8 cellular contexts compared by ENCODE assay signal in genomic region chr21:44298301-44298700, GRCh38. TPM values are rescaled to one million over a fixed set of nuclear protein-coding genes. Genes with fewer than 3 reads are reported as not detected.
DNase-seq lines count a peak whose midpoint lies in the region; ATAC-seq and TF ChIP-seq lines count a peak whose summit lies in the region.
"Had no signal": no experiment of that assay in that cellular context is flagged by ENCODE, and none has a peak within 500 bp of the region (broad histone marks: within the 10 kb centered on the region; RNA-seq: fewer than 3 reads in every experiment).

No MANE protein-coding gene starts in this region.

- H3K9me3 Mint-ChIP-seq in activated naive CD8-positive, alpha-beta T cell treated with anti-CD3 and anti-CD28 coated beads for 36 hours, result no peaks in the 10 kb centered on the region
- no peaks in the 10 kb centered on the region for H3K9me3 Mint-ChIP-seq in naive thymus-derived CD4-positive, alpha-beta T cell

- RAD21 ChIA-PET in HCT116 (lab: Charles Lee; ENCODE audit: low non-redundant PET in 1 of 2, low total read pairs in 2 of 2, uncharacterized antibody in 2 of 2, unreplicated experiment in 2 of 2), result no interaction called here

- H3K9ac ChIP-seq in DND-41 (ENCODE audit: low read depth, low read length) (no peak overlapping the region), HCT116 (ENCODE audit: low read length) (peak overlapping the region; percentile 34; the same call in 1 of the 2 replicates)

- BruUV-seq in HCT116 (replicated peaks; lab: Mats Ljungman, UMichigan), result no TSS peak

- H3K27me3 ChIP-seq in DND-41 (ENCODE audit: insufficient read depth, low read length, poor library complexity) (no peaks in the 10 kb centered on the region), HCT116 (ENCODE audit: insufficient read depth, low read length) (no peaks in the 10 kb centered on the region)
- H3K27me3 ChIP-seq in naive thymus-derived CD4-positive, alpha-beta T cell (ENCODE audit: control insufficient read depth in 2 of 2, insufficient read depth in 2 of 2, low read length in 2 of 2), result no peaks in the 10 kb centered on the region

- no peaks in the 10 kb centered on the region for H3K27me3 Mint-ChIP-seq in activated naive CD8-positive, alpha-beta T cell treated with anti-CD3 and anti-CD28 coated beads for 36 hours
- H3K27me3 Mint-ChIP-seq in naive thymus-derived CD4-positive, alpha-beta T cell, result no peaks in the 10 kb centered on the region

- H3K27ac Mint-ChIP-seq in activated naive CD8-positive, alpha-beta T cell treated with anti-CD3 and anti-CD28 coated beads for 36 hours, result peak overlapping the region; percentile 42
- peak overlapping the region in 8 of 9 donors; percentile 34 to 79 (median 66) for H3K27ac Mint-ChIP-seq in naive thymus-derived CD4-positive, alpha-beta T cell

- no peak for TF ChIP-seq POLR2A in HCT116 (IDR thresholded peaks at IDR 0.05; ENCODE audit: borderline replicate concordance, extremely low read depth, insufficient read depth, insufficient read length)

- TF ChIP-seq CTCF in DND-41 (IDR thresholded peaks at IDR 0.05; ENCODE audit: borderline replicate concordance, extremely low read depth, low read length, poor library complexity, severe bottlenecking), result peak; percentile 47
- TF ChIP-seq CTCF in HCT116 (IDR thresholded peaks at IDR 0.05 in 2 of 3, conservative IDR thresholded peaks at IDR 0.05 in 1 of 3; ENCODE audit: borderline replicate concordance in 1 of 3, insufficient read depth in 1 of 3, low read depth in 2 of 3, low read length in 2 of 3), result peak in 2 of 3 experiments; percentile 19 to 30; a peak in 3 of 6 replicates

- no peaks in the 10 kb centered on the region for H3K9me2 ChIP-seq in HCT116 (ENCODE audit: insufficient read depth)

- peaks cover 35% of the 10 kb centered on the region for H3K4me1 Mint-ChIP-seq in activated naive CD8-positive, alpha-beta T cell treated with anti-CD3 and anti-CD28 coated beads for 36 hours
- peaks cover 30 to 59% (median 44%) of the 10 kb centered on the region in 7 donors for H3K4me1 Mint-ChIP-seq in naive thymus-derived CD4-positive, alpha-beta T cell

- POLR2A ChIA-PET in HCT116 (lab: Charles Lee), result no interaction called here
- POLR2A ChIA-PET in naive thymus-derived CD4-positive, alpha-beta T cell (lab: Charles Lee), result interaction anchor here (0.6 to 1.7 kb wide), 2 partner anchors 154 to 215 kb away, joined by 3 to 5 read pairs; no protein-coding TSS in a partner anchor

- intact Hi-C loops in HCT116 (cut with micrococcal nuclease), result no loop called here
- intact Hi-C loops in naive thymus-derived CD4-positive, alpha-beta T cell (cut with micrococcal nuclease), result loop anchor here in 1 of 2 donors (2.0 kb wide), 1 partner anchor 286 kb away; the partner anchor contains the start of gene TRAPPC10

- ATAC-seq in DND-41 (ENCODE audit: insufficient read depth, low read depth) (no peak), HCT116 (no peak)
- ATAC-seq in naive thymus-derived CD4-positive, alpha-beta T cell, result no peak

- DNase-seq in DND-41 (no peak), HCT116 (ENCODE audit: low read depth, low spot score) (no peak), HuH-7.5 (ENCODE audit: low spot score) (no peak), NCI-H2196 treated with DMSO at 0.1 percent for 48 hours (lab: John Stamatoyannopoulos, UW; ENCODE audit: unreplicated experiment) (no peak), Kasumi-1 (lab: John Stamatoyannopoulos, UW) (no peak)
- DNase-seq in activated naive CD8-positive, alpha-beta T cell treated with anti-CD3 and anti-CD28 coated beads for 36 hours, result no peak
- peak in 1 of 9 donors; percentile 24 for DNase-seq in naive thymus-derived CD4-positive, alpha-beta T cell

- no peak overlapping the region for H3K4me2 ChIP-seq in DND-41 (ENCODE audit: insufficient read depth, low read length)
- peak overlapping the region; percentile 66 for H3K4me2 ChIP-seq in HCT116 (ENCODE audit: low read length)

- H3K4me3 ChIP-seq in DND-41 (ENCODE audit: low read depth in 1 of 2, low read length in 2 of 2), result no peak overlapping the region
- H3K4me3 ChIP-seq in HCT116 (replicated peaks in 1 of 2; ENCODE audit: low read depth in 1 of 2, low read length in 2 of 2), result no peak overlapping the region
- no peak overlapping the region for H3K4me3 ChIP-seq in naive thymus-derived CD4-positive, alpha-beta T cell (ENCODE audit: low read length)

- peaks cover 3% of the 10 kb centered on the region for H3K36me3 Mint-ChIP-seq in activated naive CD8-positive, alpha-beta T cell treated with anti-CD3 and anti-CD28 coated beads for 36 hours
- peaks cover 0 to under 1% (median 0%) of the 10 kb centered on the region in 5 donors for H3K36me3 Mint-ChIP-seq in naive thymus-derived CD4-positive, alpha-beta T cell

- peaks cover 31% of the 10 kb centered on the region for H3K79me2 ChIP-seq in DND-41 (ENCODE audit: insufficient read depth, low read length)
- H3K79me2 ChIP-seq in HCT116 (ENCODE audit: insufficient read depth, low read length), result peaks cover 26% of the 10 kb centered on the region

- H3K9me3 ChIP-seq in DND-41 (ENCODE audit: insufficient read depth, low read length, severe bottlenecking) (no peaks in the 10 kb centered on the region), HCT116 (ENCODE audit: control insufficient read depth in 1 of 2, insufficient read depth in 1 of 2, low read depth in 1 of 2, low read length in 2 of 2) (no peaks in the 10 kb centered on the region)
- no peaks in the 10 kb centered on the region for H3K9me3 ChIP-seq in naive thymus-derived CD4-positive, alpha-beta T cell (ENCODE audit: control insufficient read depth in 2 of 3, low read length in 3 of 3)
- H3K9me3 ChIP-seq: HAP-1 had no signal

- H3K4me1 ChIP-seq in DND-41 (ENCODE audit: insufficient read depth, low read length) (peaks cover 40% of the 10 kb centered on the region), HCT116 (ENCODE audit: control insufficient read depth in 1 of 2, insufficient read depth in 2 of 2, low read length in 2 of 2) (peaks cover 15 to 45% of the 10 kb centered on the region in 2 experiments)
- peaks cover 22 to 55% of the 10 kb centered on the region in 2 donors for H3K4me1 ChIP-seq in naive thymus-derived CD4-positive, alpha-beta T cell (ENCODE audit: control insufficient read depth in 2 of 2, insufficient read depth in 2 of 2, low read length in 2 of 2)

- H3K36me3 ChIP-seq in DND-41 (ENCODE audit: insufficient read depth, low read length) (peaks cover 7% of the 10 kb centered on the region), HCT116 (ENCODE audit: control insufficient read depth in 1 of 2, insufficient read depth in 2 of 2, low read length in 2 of 2) (no peaks in the 10 kb centered on the region)
- no peaks in the 10 kb centered on the region for H3K36me3 ChIP-seq in naive thymus-derived CD4-positive, alpha-beta T cell (ENCODE audit: control insufficient read depth in 2 of 3, insufficient read depth in 3 of 3, low read length in 3 of 3)
- H3K36me3 ChIP-seq: HAP-1 had no signal

- H3K4me3 Mint-ChIP-seq in activated naive CD8-positive, alpha-beta T cell treated with anti-CD3 and anti-CD28 coated beads for 36 hours, result peak overlapping the region; percentile 50
- H3K4me3 Mint-ChIP-seq in naive thymus-derived CD4-positive, alpha-beta T cell, result peak overlapping the region; percentile 21 to 95 (median 76)

- CTCF ChIA-PET in HCT116 (lab: Charles Lee), result interaction anchor here (0.6 to 1.3 kb wide), 3 partner anchors 9 to 360 kb away, joined by 3 to 8 read pairs (median 3); no protein-coding TSS in a partner anchor
- CTCF ChIA-PET in naive thymus-derived CD4-positive, alpha-beta T cell (lab: Charles Lee), result interaction anchor here (0.6 to 1.8 kb wide), 10 partner anchors 9 to 322 kb away, joined by 3 to 5 read pairs (median 3); no protein-coding TSS in a partner anchor

- H4K20me1 ChIP-seq in DND-41 (ENCODE audit: insufficient read depth, low read length), result peaks cover 25% of the 10 kb centered on the region
- H4K20me1 ChIP-seq in HCT116 (ENCODE audit: insufficient read depth), result no peaks in the 10 kb centered on the region

- H3K27ac ChIP-seq in DND-41 (ENCODE audit: low read length) (no peak overlapping the region), HCT116 (ENCODE audit: low read depth, low read length) (no peak overlapping the region)
- no peak overlapping the region for H3K27ac ChIP-seq in naive thymus-derived CD4-positive, alpha-beta T cell (ENCODE audit: low read depth, low read length)

- TF ChIP-seq RAD21 in HCT116 (IDR thresholded peaks at IDR 0.05; ENCODE audit: low read depth), result no peak

- H2AFZ ChIP-seq in DND-41 (ENCODE audit: low read depth, low read length), result no peak overlapping the region
- H2AFZ ChIP-seq in HCT116 (ENCODE audit: low read depth, low read length, poor library complexity, severe bottlenecking), result no peak overlapping the region

RNA-seq across cellular contexts. Expression of gene PFKL, which starts 1.6 kb away (rescaled TPM):
- total RNA-seq in HCT116 (2021; ENCODE audit: unreplicated experiment), result 150 TPM
- polyA plus RNA-seq in HCT116 (2012), result 202 and 254 TPM in 2 replicates
- 100 to 1,000 TPM; 150 to 154 TPM for total RNA-seq in activated naive CD8-positive, alpha-beta T cell treated with anti-CD3 and anti-CD28 coated beads for 36 hours
- 100 to 1,000 TPM; 107 to 196 (median 122) TPM for total RNA-seq in naive thymus-derived CD4-positive, alpha-beta T cell
- 100 to 1,000 TPM in 1 of 2 donors, 10 to 100 TPM in 1; 75.0 to 103 TPM for polyA plus RNA-seq in naive thymus-derived CD4-positive, alpha-beta T cell

RNA-seq across cellular contexts. Expression of gene AIRE, which starts 12.6 kb away (rescaled TPM):
- total RNA-seq in HCT116 (2021; ENCODE audit: unreplicated experiment), result not detected
- polyA plus RNA-seq in HCT116 (2012), result 0.01 TPM in 1 of 2 replicates, not detected in the other
- not detected for total RNA-seq in activated naive CD8-positive, alpha-beta T cell treated with anti-CD3 and anti-CD28 coated beads for 36 hours
- 1 to 10 TPM in 1 of 5 experiments, under 1 TPM in 1, not detected in 3; 0.32 to 2.6 TPM for total RNA-seq in naive thymus-derived CD4-positive, alpha-beta T cell
- under 1 TPM in 1 of 2 donors, not detected in 1; 0.14 TPM for polyA plus RNA-seq in naive thymus-derived CD4-positive, alpha-beta T cell

RNA-seq across cellular contexts. Expression of gene DNMT3L, which starts 36.6 kb away (rescaled TPM):
- total RNA-seq in HCT116 (2021; ENCODE audit: unreplicated experiment), result not detected
- not detected in 2 replicates for polyA plus RNA-seq in HCT116 (2012)
- not detected for total RNA-seq in activated naive CD8-positive, alpha-beta T cell treated with anti-CD3 and anti-CD28 coated beads for 36 hours
- not detected for total RNA-seq in naive thymus-derived CD4-positive, alpha-beta T cell
- not detected for polyA plus RNA-seq in naive thymus-derived CD4-positive, alpha-beta T cell

RNA-seq across cellular contexts. Expression of gene CFAP410, which starts 40.9 kb away (rescaled TPM):
- total RNA-seq in HCT116 (2021; ENCODE audit: unreplicated experiment), result 15.3 TPM
- 12.6 and 13.0 TPM in 2 replicates for polyA plus RNA-seq in HCT116 (2012)
- total RNA-seq in activated naive CD8-positive, alpha-beta T cell treated with anti-CD3 and anti-CD28 coated beads for 36 hours, result 10 to 100 TPM; 14.0 to 14.8 TPM
- 10 to 100 TPM; 20.8 to 66.7 (median 49.5) TPM for total RNA-seq in naive thymus-derived CD4-positive, alpha-beta T cell
- polyA plus RNA-seq in naive thymus-derived CD4-positive, alpha-beta T cell, result 10 to 100 TPM; 26.3 to 45.4 TPM

RNA-seq across cellular contexts. Expression of gene TRPM2, which starts 55.1 kb away (rescaled TPM):
- total RNA-seq in HCT116 (2021; ENCODE audit: unreplicated experiment), result 28.1 TPM
- 15.6 and 17.9 TPM in 2 replicates for polyA plus RNA-seq in HCT116 (2012)
- 1 to 10 TPM; 2.9 to 3.7 TPM for total RNA-seq in activated naive CD8-positive, alpha-beta T cell treated with anti-CD3 and anti-CD28 coated beads for 36 hours
- total RNA-seq in naive thymus-derived CD4-positive, alpha-beta T cell, result 10 to 100 TPM in 2 of 5 experiments, 1 to 10 TPM in 3; 1.2 to 29.6 (median 5.3) TPM
- 1 to 10 TPM; 1.5 to 1.7 TPM for polyA plus RNA-seq in naive thymus-derived CD4-positive, alpha-beta T cell
